1 cellular context compared by ENCODE assay signal in the genomic region with DNA sequence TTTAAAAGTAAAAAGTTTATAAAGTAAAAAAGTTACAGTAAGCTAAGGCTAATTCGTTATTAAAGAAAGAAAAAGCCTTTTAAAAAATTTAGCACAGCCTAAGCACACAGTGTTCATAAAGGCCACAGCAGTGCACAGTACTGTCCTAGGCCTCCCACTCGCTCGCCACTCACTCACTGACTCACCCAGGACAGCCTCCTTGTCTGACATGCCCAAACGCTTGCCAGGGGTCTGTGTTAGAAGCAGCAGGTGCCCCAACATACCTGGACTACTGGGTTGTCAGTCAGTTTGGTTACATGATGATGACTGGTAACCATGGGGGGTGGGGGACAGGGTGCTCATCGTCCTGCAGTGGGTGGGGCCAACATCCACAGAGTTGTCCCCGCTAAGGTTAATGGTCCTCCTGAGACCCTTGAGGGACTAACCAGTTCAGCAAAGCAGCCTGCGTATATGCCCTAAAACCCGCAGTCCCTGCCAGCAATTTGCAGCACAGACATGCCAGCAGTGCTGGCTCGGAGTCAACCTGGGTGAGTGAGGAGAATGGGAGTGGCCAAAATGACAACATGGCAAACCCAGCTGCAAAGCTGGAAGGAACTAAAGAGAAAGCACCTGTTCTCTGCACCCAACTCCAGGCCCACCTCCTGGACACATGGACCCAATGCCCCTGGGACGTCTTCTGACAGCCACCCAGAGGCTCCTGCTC.
TF ChIP-seq lines count a peak whose summit lies in the region.

No MANE protein-coding gene starts in this region.

TF ChIP-seq in IMR-90, 13 proteins besides CTCF, POLR2A, EP300 and RAD21:
- TF ChIP-seq MXI1 (IDR thresholded peaks at IDR 0.05; ENCODE audit: borderline replicate concordance, low read depth, low read length) (no peak), SMC3 (IDR thresholded peaks at IDR 0.05; ENCODE audit: low read depth, low read length) (no peak), ELK1 (IDR thresholded peaks at IDR 0.05; ENCODE audit: borderline replicate concordance, low read depth, low read length) (no peak)
TF ChIP-seq in IMR-90: peak in this region for 0.
